ENCODE assay signal across 16 cellular contexts in the genomic region with DNA sequence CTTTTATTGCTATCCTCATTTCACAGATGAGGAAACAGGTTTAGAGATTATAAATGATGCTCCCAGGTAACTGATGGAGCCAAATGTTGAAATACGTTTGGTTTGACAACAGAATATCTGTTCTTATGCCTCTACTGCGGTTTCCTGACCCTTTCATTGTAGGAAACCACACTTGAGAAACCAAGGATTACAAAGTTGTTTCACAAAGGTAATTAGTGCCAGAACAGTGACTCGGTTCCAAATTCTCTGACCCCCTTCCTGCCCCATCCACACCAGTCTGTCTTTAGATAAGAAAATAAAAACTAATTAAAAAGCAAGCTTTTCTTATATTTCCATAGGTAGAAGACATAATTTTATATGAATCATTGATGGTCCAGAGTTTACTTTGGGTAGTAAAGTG.
DNase-seq lines count a peak whose midpoint lies in the region; TF ChIP-seq lines count a peak whose summit lies in the region.
"Had no signal": no experiment of that assay in that cellular context is flagged by ENCODE, and none has a peak within 500 bp of the region (broad histone marks: within the 10 kb centered on the region; RNA-seq: fewer than 3 reads in every experiment).

No MANE protein-coding gene starts in this region.

- no peaks in the 10 kb centered on the region for H4K20me1 ChIP-seq in MM.1S (ENCODE audit: insufficient read depth, low read length)

- H3K27me3 ChIP-seq in MM.1S (replicated peaks; ENCODE audit: insufficient read depth, low read length), result no peaks in the 10 kb centered on the region

- 0 out of 2 replicates have a peak, but pooled peaks cover 5% of the 10 kb centered on the region for H3K4me1 ChIP-seq in MM.1S (ENCODE audit: low read length)

- no peaks in the 10 kb centered on the region for H3K9me3 ChIP-seq in MM.1S (replicated peaks; ENCODE audit: insufficient read depth, low read length)

- H3K4me3 ChIP-seq in GM12865 (ENCODE audit: low read depth, low read length) (no peak overlapping the region), MM.1S (ENCODE audit: low read length) (no peak overlapping the region)
- H3K4me3 ChIP-seq: GM23338 had no signal

- no peaks in the 10 kb centered on the region for H3K79me2 ChIP-seq in MM.1S (ENCODE audit: low read length)

- H2AFZ ChIP-seq in MM.1S (ENCODE audit: low read length), result no peak overlapping the region
- H2AFZ ChIP-seq: GM23338 had no signal

- no peaks in the 10 kb centered on the region for H3K36me3 ChIP-seq in MM.1S (replicated peaks; ENCODE audit: insufficient read depth, low read length)

- DNase-seq in GM12865 (ENCODE audit: low read depth) (peak; percentile 4), MM.1S (peak; percentile 46), SKM-1 (lab: John Stamatoyannopoulos, UW; ENCODE audit: unreplicated experiment) (peak; percentile 33), kidney tubule cell (ENCODE audit: low spot score) (peak; percentile 29), activated gamma-delta T cell treated with Interleukin-2 at 50 U/mL for 16 hours (no peak), 8988T (no peak)
- no peak for DNase-seq in activated T-cell treated with anti-CD3 and anti-CD28 coated beads, Interleukin-2, amount 50 U/mL, for 48 hours
- DNase-seq: C1 segment of cervical spinal cord; Calu3; CD4-positive, alpha-beta memory T cell; COR-L47; DMS53; DMS79 treated with DMSO at 0.1 percent for 48 hours; GF-D8; H9 had no signal

- TF ChIP-seq CTCF in GM12865 (IDR thresholded peaks at IDR 0.05; ENCODE audit: insufficient read depth, low read depth, low read length, missing control alignments) (no peak), MM.1S (IDR thresholded peaks at IDR 0.05; ENCODE audit: low read length) (no peak)

- no peak overlapping the region for H3K27ac ChIP-seq in MM.1S (ENCODE audit: low read length)

- no peaks in the 10 kb centered on the region for H3K9me2 ChIP-seq in MM.1S (replicated peaks; ENCODE audit: insufficient read depth, low read length)

- H3K9ac ChIP-seq in MM.1S (ENCODE audit: low read length), result no peak overlapping the region

- no peaks in the 10 kb centered on the region for H3F3A ChIP-seq in MM.1S (ENCODE audit: insufficient read depth, low read length)

- H3K4me2 ChIP-seq in MM.1S (ENCODE audit: low read depth, low read length), result no peak overlapping the region
- H3K4me2 ChIP-seq: GM23338 had no signal

Comparison
In these comparisons a context has a peak if more than half of its experiments do, and no peak if none do; other contexts are left out.
1. DNase-seq: peak in GM12865 (single experiment), MM.1S (single experiment), SKM-1 (single experiment) and kidney tubule cell (single experiment); none in activated gamma-delta T cell treated with Interleukin-2 at 50 U/mL for 16 hours (single experiment), 8988T (single experiment) and activated T-cell treated with anti-CD3 and anti-CD28 coated beads, Interleukin-2, amount 50 U/mL, for 48 hours (0 of 2).